In the genomic region with DNA sequence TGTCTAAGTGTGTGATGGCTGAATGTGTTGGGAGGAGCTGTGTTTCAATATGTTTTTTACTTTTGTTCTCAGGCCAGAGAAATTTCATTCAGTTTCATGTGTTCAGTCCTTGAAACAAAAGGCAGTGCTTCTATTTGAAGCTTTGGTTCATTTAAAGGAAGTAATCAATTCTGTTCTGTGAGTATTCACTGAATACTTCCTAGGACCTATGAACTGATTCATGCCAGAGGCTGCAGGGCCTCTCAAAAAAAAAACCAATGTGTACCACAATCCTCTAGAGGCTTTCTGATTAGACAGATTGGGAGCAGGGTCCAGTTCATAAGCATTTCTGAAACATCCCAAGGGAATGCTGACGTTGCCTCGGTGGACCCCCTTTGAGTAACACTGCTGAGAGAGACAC, we compare ENCODE assay signal across 12 cellular contexts. TPM values are rescaled to one million over a fixed set of nuclear protein-coding genes. Genes with fewer than 3 reads are reported as not detected.
DNase-seq lines count a peak whose midpoint lies in the region; ATAC-seq and TF ChIP-seq lines count a peak whose summit lies in the region.
"Had no signal": no experiment of that assay in that cellular context is flagged by ENCODE, and none has a peak within 500 bp of the region (broad histone marks: within the 10 kb centered on the region; RNA-seq: fewer than 3 reads in every experiment).

No MANE protein-coding gene starts in this region.

- H3K36me3 Mint-ChIP-seq in natural killer cell treated with Interleukin-12 subunit alpha and Interleukin-12 subunit beta and Interleukin-15 and Interleukin-18, amount 100 ng/mL, for 72 hours: no peaks in the 10 kb centered on the region
- H3K36me3 Mint-ChIP-seq: memory B cell had no signal

- peaks cover 17 to 26% of the 10 kb centered on the region in 2 donors for H3K27me3 Mint-ChIP-seq in natural killer cell treated with Interleukin-12 subunit alpha and Interleukin-12 subunit beta and Interleukin-15 and Interleukin-18, amount 100 ng/mL, for 72 hours

- TF ChIP-seq POLR2A in uterus (IDR thresholded peaks at IDR 0.05): no peak

- H3K79me1 ChIP-seq in mesenchymal stem cell (replicated peaks; ENCODE audit: low read length, poor library complexity, severe bottlenecking): no peaks in the 10 kb centered on the region

- H4K91ac ChIP-seq in mesenchymal stem cell (ENCODE audit: low read length): no peak overlapping the region

- no peak overlapping the region for H2AK5ac ChIP-seq in mesenchymal stem cell (ENCODE audit: low read length, severe bottlenecking)

- peak overlapping the region; percentile 17 for H3K9ac ChIP-seq in mesenchymal stem cell (ENCODE audit: low read length)

- no peaks in the 10 kb centered on the region for H3K4me1 Mint-ChIP-seq in natural killer cell treated with Interleukin-12 subunit alpha and Interleukin-12 subunit beta and Interleukin-15 and Interleukin-18, amount 100 ng/mL, for 72 hours (ENCODE audit: low read depth in 2 of 2)

- H3K4ac ChIP-seq in mesenchymal stem cell (ENCODE audit: low read depth in 1 of 2, low read length in 2 of 2): no peak overlapping the region

- H3K18ac ChIP-seq in mesenchymal stem cell (ENCODE audit: low read depth in 1 of 2, low read length in 2 of 2): no peak overlapping the region

- H3K27ac ChIP-seq in mesenchymal stem cell (ENCODE audit: low read length, poor library complexity, severe bottlenecking) (no peak overlapping the region), uterus (no peak overlapping the region)

- WGBS in mesenchymal stem cell: 60% methylated on average over 1 of the region's 2 CpGs

- no peak overlapping the region for H2BK5ac ChIP-seq in mesenchymal stem cell (ENCODE audit: low read depth, low read length, poor library complexity, severe bottlenecking)

- intact Hi-C loops in uterus (cut with DNase I; ENCODE audit: low total_unique reads): no loop called here

- H3K9me3 Mint-ChIP-seq in natural killer cell treated with Interleukin-12 subunit alpha and Interleukin-12 subunit beta and Interleukin-15 and Interleukin-18, amount 100 ng/mL, for 72 hours: no peaks in the 10 kb centered on the region
- H3K9me3 Mint-ChIP-seq: memory B cell had no signal

- no peak overlapping the region for H3K4me2 ChIP-seq in mesenchymal stem cell (ENCODE audit: low read length, poor library complexity, severe bottlenecking)

- H3K27me3 ChIP-seq in mesenchymal stem cell (ENCODE audit: control insufficient read depth in 1 of 2, insufficient read depth in 1 of 2, low read length in 2 of 2): no peaks in the 10 kb centered on the region
- no peaks in the 10 kb centered on the region for H3K27me3 ChIP-seq in uterus

- no peak overlapping the region for H2BK15ac ChIP-seq in mesenchymal stem cell (ENCODE audit: low read depth, poor library complexity, severe bottlenecking)

- H4K8ac ChIP-seq in mesenchymal stem cell (ENCODE audit: low read length): no peak overlapping the region

- DNase-seq in mesenchymal stem cell (no peak), uterus (no peak)
- DNase-seq in stimulated activated naive CD4-positive, alpha-beta T cell treated with Interleukin-2 at 50 U/mL for 16 hours (lab: John Stamatoyannopoulos, UW): no peak
- DNase-seq in natural killer cell treated with Interleukin-12 subunit alpha and Interleukin-12 subunit beta and Interleukin-15 and Interleukin-18, amount 100 ng/mL, for 72 hours (ENCODE audit: low spot score): no peak
- DNase-seq: DMS153, glutamatergic neuron, retina had no signal

- H3K4me3 Mint-ChIP-seq in natural killer cell treated with Interleukin-12 subunit alpha and Interleukin-12 subunit beta and Interleukin-15 and Interleukin-18, amount 100 ng/mL, for 72 hours: no peak overlapping the region

- ATAC-seq in GM18868 (IDR thresholded peaks at IDR 0.05; ENCODE audit: unreplicated experiment) (peak; percentile 35), GM21717 (IDR thresholded peaks at IDR 0.05; ENCODE audit: unreplicated experiment) (peak; percentile 42), HG03354 (IDR thresholded peaks at IDR 0.05; ENCODE audit: poor library complexity, severe bottlenecking, unreplicated experiment) (peak; percentile 31), HG03469 (IDR thresholded peaks at IDR 0.05; ENCODE audit: unreplicated experiment) (no peak)
- ATAC-seq in natural killer cell treated with Interleukin-12 subunit alpha and Interleukin-12 subunit beta and Interleukin-15 and Interleukin-18, amount 100 ng/mL, for 72 hours: no peak

- no peak overlapping the region for H3K23ac ChIP-seq in mesenchymal stem cell (ENCODE audit: low read length in 2 of 2)

- H2BK12ac ChIP-seq in mesenchymal stem cell (ENCODE audit: low read length in 2 of 2): no peak overlapping the region

- no peak overlapping the region for H3K14ac ChIP-seq in mesenchymal stem cell (ENCODE audit: low read length in 2 of 2)

- H3K36me3 ChIP-seq in mesenchymal stem cell (ENCODE audit: control insufficient read depth in 1 of 2, insufficient read depth in 2 of 2, low read depth in 1 of 2, low read length in 2 of 2) (no peaks in the 10 kb centered on the region), uterus (no peaks in the 10 kb centered on the region)

- no peak for TF ChIP-seq CTCF in uterus (IDR thresholded peaks at IDR 0.05)

- no peak overlapping the region for H3K27ac Mint-ChIP-seq in natural killer cell treated with Interleukin-12 subunit alpha and Interleukin-12 subunit beta and Interleukin-15 and Interleukin-18, amount 100 ng/mL, for 72 hours
- H3K27ac Mint-ChIP-seq: memory B cell had no signal

- no peaks in the 10 kb centered on the region for H3K4me1 ChIP-seq in mesenchymal stem cell (ENCODE audit: control insufficient read depth, insufficient read depth, low read depth, low read length)
- H3K4me1 ChIP-seq in uterus: no peaks in the 10 kb centered on the region

- no peak overlapping the region for H2AFZ ChIP-seq in mesenchymal stem cell (ENCODE audit: low read depth, low read length)

- no peaks in the 10 kb centered on the region for H3K9me3 ChIP-seq in mesenchymal stem cell (ENCODE audit: control insufficient read depth, low read length)
- H3K9me3 ChIP-seq in uterus: no peaks in the 10 kb centered on the region

- H3K4me3 ChIP-seq in mesenchymal stem cell (ENCODE audit: insufficient read depth in 1 of 2, low read depth in 1 of 2, low read length in 2 of 2) (no peak overlapping the region), uterus (no peak overlapping the region)

- H2BK120ac ChIP-seq in mesenchymal stem cell (ENCODE audit: low read depth, low read length): no peak overlapping the region

RNA-seq across cellular contexts. Expression of a gene that starts 12.4 kb away (rescaled TPM):
- polyA plus RNA-seq in mesenchymal stem cell (2013, experiment 1 of 2): 0.08 TPM
- 0.08 TPM for polyA plus RNA-seq in mesenchymal stem cell (2013, experiment 2 of 2)
- 10 to 100 TPM in 3 of 4 donors, 1 to 10 TPM in 1; 4.1 to 90.6 (median 57.8) TPM for total RNA-seq in uterus
- not detected for total RNA-seq in natural killer cell treated with Interleukin-12 subunit alpha and Interleukin-12 subunit beta and Interleukin-15 and Interleukin-18, amount 100 ng/mL, for 72 hours

Comparison
In these comparisons a context has a peak if more than half of its experiments do, and no peak if none do; other contexts are left out.
1. ATAC-seq: peak in GM18868 (single experiment), GM21717 (single experiment) and HG03354 (single experiment); none in natural killer cell treated with Interleukin-12 subunit alpha and Interleukin-12 subunit beta and Interleukin-15 and Interleukin-18, amount 100 ng/mL, for 72 hours (0 of 2) and HG03469 (single experiment).
2. RNA of a gene that starts 12.4 kb away (total RNA-seq): 4.1 to 90.6 TPM in uterus; not detected in natural killer cell treated with Interleukin-12 subunit alpha and Interleukin-12 subunit beta and Interleukin-15 and Interleukin-18, amount 100 ng/mL, for 72 hours; every median in the first group is over 4 times any median in the second.